Comparison of ENCODE assay signal across 14 cellular contexts in genomic region chr5:133839721-133840120, GRCh38.
"Had no signal": no experiment of that assay in that cellular context is flagged by ENCODE, and none has a peak within 500 bp of the region (broad histone marks: within the 10 kb centered on the region; RNA-seq: fewer than 3 reads in every experiment).

No MANE protein-coding gene starts in this region.

- H3K4me1 Mint-ChIP-seq: activated CD4-positive, alpha-beta T cell treated with anti-CD3 and anti-CD28 coated beads, Interleukin-2, amount 10 ng/mL, durations not matched to agents 7 days and 5 days; stimulated activated naive B cell treated with anti-CD40 and anti-IgM and Interleukin-4, amounts not matched to agents 10 μg/mL and 1 μg/mL and 100 μg/mL, for 72 hours had no signal

- H3K4me3 Mint-ChIP-seq: activated CD4-positive, alpha-beta T cell treated with anti-CD3 and anti-CD28 coated beads, Interleukin-2, amount 10 ng/mL, durations not matched to agents 7 days and 5 days; activated T-helper 1 cell treated with anti-CD3 and anti-CD28 coated beads, Interleukin-12 subunit alpha, Interleukin-12 subunit beta, Interleukin-2, Interleukin-4 antibody, amounts not matched to agents 30 ng/mL and 10 ng/mL and 1 ng/mL, durations not matched to agents 14 hours and 24 hours and 36 hours; dendritic cell treated with granulocyte-macrophage colony-stimulating factor and Interleukin-4, amounts not matched to agents 40 ng/mL and 50 ng/mL, for 4 days; effector memory CD8-positive, alpha-beta T cell; nephron; stimulated activated naive B cell treated with anti-CD40 and anti-IgM and Interleukin-4, amounts not matched to agents 10 μg/mL and 1 μg/mL and 100 μg/mL, for 72 hours had no signal

- H3K9me3 Mint-ChIP-seq: activated CD4-positive, alpha-beta T cell treated with anti-CD3 and anti-CD28 coated beads, Interleukin-2, amount 10 ng/mL, durations not matched to agents 7 days and 5 days; activated T-helper 1 cell treated with anti-CD3 and anti-CD28 coated beads, Interleukin-12 subunit alpha, Interleukin-12 subunit beta, Interleukin-2, Interleukin-4 antibody, amounts not matched to agents 30 ng/mL and 10 ng/mL and 1 ng/mL, durations not matched to agents 14 hours and 24 hours and 36 hours; dendritic cell treated with granulocyte-macrophage colony-stimulating factor and Interleukin-4, amounts not matched to agents 40 ng/mL and 50 ng/mL, for 4 days; effector memory CD8-positive, alpha-beta T cell had no signal

- DNase-seq: activated CD4-positive, alpha-beta T cell treated with anti-CD3 and anti-CD28 coated beads, Interleukin-2, amount 10 ng/mL, durations not matched to agents 7 days and 5 days; activated naive CD4-positive, alpha-beta T cell; brain microvascular endothelial cell; cerebellar nuclear complex; effector memory CD8-positive, alpha-beta T cell; foreskin keratinocyte; glutamatergic neuron; mesendoderm; retina; stimulated activated CD4-positive, alpha-beta T cell treated with anti-CD3 and anti-CD28 coated beads, Interleukin-2, amount 100 ng/mL, for 48 hours; stimulated activated naive B cell treated with anti-CD40 and anti-IgM and Interleukin-4, amounts not matched to agents 10 μg/mL and 1 μg/mL and 100 μg/mL, for 72 hours had no signal

- H3K27me3 Mint-ChIP-seq: stimulated activated naive B cell treated with anti-CD40 and anti-IgM and Interleukin-4, amounts not matched to agents 10 μg/mL and 1 μg/mL and 100 μg/mL, for 72 hours had no signal

- ATAC-seq: effector memory CD8-positive, alpha-beta T cell; foreskin keratinocyte; stimulated activated naive B cell treated with anti-CD40 and anti-IgM and Interleukin-4, amounts not matched to agents 10 μg/mL and 1 μg/mL and 100 μg/mL, for 72 hours had no signal

- H3K27ac Mint-ChIP-seq: activated CD4-positive, alpha-beta T cell treated with anti-CD3 and anti-CD28 coated beads, Interleukin-2, amount 10 ng/mL, durations not matched to agents 7 days and 5 days; activated T-helper 1 cell treated with anti-CD3 and anti-CD28 coated beads, Interleukin-12 subunit alpha, Interleukin-12 subunit beta, Interleukin-2, Interleukin-4 antibody, amounts not matched to agents 30 ng/mL and 10 ng/mL and 1 ng/mL, durations not matched to agents 14 hours and 24 hours and 36 hours; dendritic cell treated with granulocyte-macrophage colony-stimulating factor and Interleukin-4, amounts not matched to agents 40 ng/mL and 50 ng/mL, for 4 days; effector memory CD8-positive, alpha-beta T cell; stimulated activated naive B cell treated with anti-CD40 and anti-IgM and Interleukin-4, amounts not matched to agents 10 μg/mL and 1 μg/mL and 100 μg/mL, for 72 hours had no signal
